In the genomic region with DNA sequence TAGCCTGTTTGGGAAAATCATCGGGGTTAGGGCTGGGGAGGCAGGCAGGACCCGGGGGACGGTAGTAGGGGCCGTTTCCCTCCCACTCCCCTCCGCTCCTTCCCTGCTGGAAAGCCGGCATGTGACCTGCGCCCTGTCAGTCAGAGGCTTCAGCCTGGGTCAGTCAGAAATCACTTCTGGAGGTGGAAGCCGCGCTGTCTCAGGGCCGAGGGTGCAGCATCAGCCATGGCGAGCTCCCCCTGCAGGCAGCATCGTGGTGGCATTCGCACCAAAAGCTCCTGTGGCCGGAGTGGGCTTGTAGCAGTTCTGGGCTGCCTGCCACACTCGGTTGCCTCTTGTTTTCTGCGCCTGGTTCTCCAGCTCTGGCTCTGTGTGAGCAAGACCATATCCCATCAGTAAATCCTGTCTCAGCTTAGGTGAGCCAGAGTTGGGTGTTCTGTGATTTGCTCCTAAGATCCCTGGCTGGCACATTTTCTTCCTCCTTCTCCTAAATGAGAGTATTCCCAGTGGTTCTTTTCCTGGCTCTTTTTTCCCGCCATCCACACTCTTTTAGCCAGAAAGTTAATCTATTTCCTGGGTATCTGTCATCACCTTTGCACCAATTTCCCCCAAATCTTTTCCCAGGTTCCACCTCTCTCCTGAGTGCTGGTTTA, we compare ENCODE assay signal across 1 cellular context.
TF ChIP-seq lines count a peak whose summit lies in the region.

No MANE protein-coding gene starts in this region.

TF ChIP-seq in H1, 55 proteins besides CTCF, POLR2A, EP300 and RAD21 (continued from another document):
- TF ChIP-seq USF2 (IDR thresholded peaks at IDR 0.05; ENCODE audit: low read length) (peak; percentile 79), RBBP5 (IDR thresholded peaks at IDR 0.05; ENCODE audit: borderline replicate concordance, low read depth, low read length) (no peak), YY1 (IDR thresholded peaks at IDR 0.05; ENCODE audit: low read depth, low read length) (peak; percentile 72; the same call in 1 of the 2 replicates), ZNF274 (IDR thresholded peaks at IDR 0.05; ENCODE audit: borderline replicate concordance, extremely low read depth, low read length) (no peak), BACH1 (IDR thresholded peaks at IDR 0.05; ENCODE audit: low read length) (peak; percentile 51; the same call in 1 of the 2 replicates), SAP30 (IDR thresholded peaks at IDR 0.05; ENCODE audit: insufficient read depth, insufficient replicate concordance, low read length) (no peak), CBX5 (IDR thresholded peaks at IDR 0.05; ENCODE audit: low read depth, low read length) (no peak), ATF3 (IDR thresholded peaks at IDR 0.05; ENCODE audit: insufficient read depth, low read depth, low read length) (0 out of 2 replicates have a peak, but pooled peaks have one; percentile 36), JUND (IDR thresholded peaks at IDR 0.05; ENCODE audit: low read length) (no peak), HDAC6 (IDR thresholded peaks at IDR 0.05; ENCODE audit: low read depth, low read length) (no peak), POU5F1 (IDR thresholded peaks at IDR 0.05; ENCODE audit: low read depth, low read length) (no peak), FOSL1 (IDR thresholded peaks at IDR 0.05; ENCODE audit: insufficient read depth, low read depth, low read length) (no peak), EZH2 (IDR thresholded peaks at IDR 0.05; ENCODE audit: low read depth, low read length, severe bottlenecking) (no peak), CREB1 (IDR thresholded peaks at IDR 0.05) (peak; percentile 78), TAF7 (optimal IDR thresholded peaks at IDR 0.05; ENCODE audit: borderline replicate concordance, low read depth, low read length) (no peak), SP1 (IDR thresholded peaks at IDR 0.05; ENCODE audit: low read depth, low read length) (no peak), GTF2F1 (IDR thresholded peaks at IDR 0.05; ENCODE audit: borderline replicate concordance, low read depth, low read length) (no peak), TBP (IDR thresholded peaks at IDR 0.05; ENCODE audit: low read depth, low read length) (peak; percentile 51; the same call in 1 of the 2 replicates), SIN3A (conservative IDR thresholded peaks at IDR 0.05 in 1 of 2, IDR thresholded peaks at IDR 0.05 in 1 of 2; ENCODE audit: low read depth in 1 of 2, low read length in 2 of 2) (no peak; a peak in 1 of 4 replicates), BRCA1 (IDR thresholded peaks at IDR 0.05; ENCODE audit: low read depth, low read length) (no peak), CEBPB (IDR thresholded peaks at IDR 0.05; ENCODE audit: low read depth, low read length) (no peak), SIX5 (IDR thresholded peaks at IDR 0.05; ENCODE audit: low read depth, low read length) (no peak), KDM1A (IDR thresholded peaks at IDR 0.05; ENCODE audit: borderline replicate concordance, low read length) (no peak), JUN (IDR thresholded peaks at IDR 0.05; ENCODE audit: low read depth, low read length) (no peak), KDM4A (IDR thresholded peaks at IDR 0.05; ENCODE audit: low read depth, low read length, severe bottlenecking) (no peak), SP4 (IDR thresholded peaks at IDR 0.05; ENCODE audit: low read length) (no peak), CBX8 (IDR thresholded peaks at IDR 0.05; ENCODE audit: borderline replicate concordance, low read depth, low read length) (no peak), SRF (IDR thresholded peaks at IDR 0.05; ENCODE audit: low read depth, low read length) (no peak), SP2 (IDR thresholded peaks at IDR 0.05; ENCODE audit: low read length) (no peak), NANOG (IDR thresholded peaks at IDR 0.05; ENCODE audit: insufficient read depth, low read depth, low read length, poor library complexity, severe bottlenecking) (no peak), RXRA (IDR thresholded peaks at IDR 0.05; ENCODE audit: insufficient read depth, low read depth, low read length) (no peak), HDAC2 (IDR thresholded peaks at IDR 0.05; ENCODE audit: borderline replicate concordance in 1 of 2, low read depth in 2 of 2, low read length in 2 of 2) (peak in 1 of 2 experiments; percentile 59; a peak in 1 of 4 replicates), ASH2L (IDR thresholded peaks at IDR 0.05; ENCODE audit: low read length) (no peak), RNF2 (IDR thresholded peaks at IDR 0.05; ENCODE audit: borderline replicate concordance, low read depth, low read length, missing control alignments, poor library complexity, severe bottlenecking) (no peak), TAF1 (IDR thresholded peaks at IDR 0.05; ENCODE audit: low read depth, low read length) (no peak), CHD7 (IDR thresholded peaks at IDR 0.05; ENCODE audit: insufficient replicate concordance, low read length) (no peak), TCF12 (IDR thresholded peaks at IDR 0.05; ENCODE audit: low read depth, low read length) (no peak), GABPA (IDR thresholded peaks at IDR 0.05; ENCODE audit: borderline replicate concordance, insufficient read depth, low read length) (no peak; the same call in 1 of the 2 replicates)
- TF ChIP-seq, protein P1, sequence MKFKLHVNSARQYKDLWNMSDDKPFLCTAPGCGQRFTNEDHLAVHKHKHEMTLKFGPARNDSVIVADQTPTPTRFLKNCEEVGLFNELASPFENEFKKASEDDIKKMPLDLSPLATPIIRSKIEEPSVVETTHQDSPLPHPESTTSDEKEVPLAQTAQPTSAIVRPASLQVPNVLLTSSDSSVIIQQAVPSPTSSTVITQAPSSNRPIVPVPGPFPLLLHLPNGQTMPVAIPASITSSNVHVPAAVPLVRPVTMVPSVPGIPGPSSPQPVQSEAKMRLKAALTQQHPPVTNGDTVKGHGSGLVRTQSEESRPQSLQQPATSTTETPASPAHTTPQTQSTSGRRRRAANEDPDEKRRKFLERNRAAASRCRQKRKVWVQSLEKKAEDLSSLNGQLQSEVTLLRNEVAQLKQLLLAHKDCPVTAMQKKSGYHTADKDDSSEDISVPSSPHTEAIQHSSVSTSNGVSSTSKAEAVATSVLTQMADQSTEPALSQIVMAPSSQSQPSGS (IDR thresholded peaks at IDR 0.05; ENCODE audit: low read length): no peak
- TF ChIP-seq, protein P2, sequence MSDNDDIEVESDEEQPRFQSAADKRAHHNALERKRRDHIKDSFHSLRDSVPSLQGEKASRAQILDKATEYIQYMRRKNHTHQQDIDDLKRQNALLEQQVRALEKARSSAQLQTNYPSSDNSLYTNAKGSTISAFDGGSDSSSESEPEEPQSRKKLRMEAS (IDR thresholded peaks at IDR 0.05): peak; percentile 75
- TF ChIP-seq, protein P3, sequence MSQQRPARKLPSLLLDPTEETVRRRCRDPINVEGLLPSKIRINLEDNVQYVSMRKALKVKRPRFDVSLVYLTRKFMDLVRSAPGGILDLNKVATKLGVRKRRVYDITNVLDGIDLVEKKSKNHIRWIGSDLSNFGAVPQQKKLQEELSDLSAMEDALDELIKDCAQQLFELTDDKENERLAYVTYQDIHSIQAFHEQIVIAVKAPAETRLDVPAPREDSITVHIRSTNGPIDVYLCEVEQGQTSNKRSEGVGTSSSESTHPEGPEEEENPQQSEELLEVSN (IDR thresholded peaks at IDR 0.05): peak; percentile 43; the same call in 1 of the 2 replicates
